Comparison of ENCODE assay signal across 1 cellular context in the genomic region with DNA sequence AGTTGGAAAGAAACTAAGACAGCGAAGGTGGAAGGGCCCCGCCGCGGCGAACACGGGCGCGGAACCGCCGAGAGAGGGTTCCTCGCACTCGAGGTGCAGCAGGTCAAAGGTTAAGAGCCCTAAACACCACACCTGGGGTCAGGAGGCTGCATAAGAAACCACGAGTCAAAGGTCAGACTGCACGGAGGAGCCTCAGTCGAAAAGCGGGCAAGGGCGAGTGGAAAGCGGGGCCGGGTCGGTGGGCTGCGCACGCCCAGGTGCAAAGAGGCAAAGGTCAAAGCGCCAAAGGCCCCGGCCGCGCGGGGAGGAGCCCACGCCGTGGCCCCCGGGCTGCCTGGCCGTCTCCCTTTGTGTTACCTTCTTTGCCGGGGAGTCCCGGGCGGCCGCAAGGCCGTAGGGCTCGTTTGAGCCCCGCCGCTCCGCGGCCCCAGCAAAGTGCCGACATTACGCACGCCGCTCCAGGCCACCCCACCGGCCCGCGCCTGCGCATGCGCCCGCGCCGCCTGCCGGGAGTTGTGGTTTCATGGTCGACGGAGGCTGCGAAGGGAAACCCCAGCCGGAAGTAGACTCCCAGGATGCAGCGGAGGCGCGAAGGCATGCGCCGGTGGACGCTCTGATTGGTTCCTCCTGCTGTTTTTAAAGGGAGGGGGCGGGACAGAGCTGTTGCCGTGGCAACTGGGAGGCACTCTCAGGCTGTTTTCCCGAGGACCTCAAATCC.
TF ChIP-seq lines count a peak whose summit lies in the region.

A gene (minus strand): TSS at position 470 of the 718 bp plus-strand sequence. CDS start 25 bp downstream, at position 445.

TF ChIP-seq in HepG2, 621 proteins besides CTCF, POLR2A, EP300 and RAD21 (continued from another document and continues in another):
- TF ChIP-seq AHR (CRISPR knock-in tag; IDR thresholded peaks at IDR 0.05): no peak
- TF ChIP-seq DPF2 (CRISPR knock-in tag; IDR thresholded peaks at IDR 0.05; ENCODE audit: borderline replicate concordance, low read depth): no peak
- peak; percentile 37; the same call in 1 of the 2 replicates for TF ChIP-seq KMT2B (CRISPR knock-in tag; IDR thresholded peaks at IDR 0.05)
- no peak for TF ChIP-seq MIER2 (CRISPR knock-in tag; IDR thresholded peaks at IDR 0.05)
- peak; percentile 93 for TF ChIP-seq ZNF143 (CRISPR knock-in tag; IDR thresholded peaks at IDR 0.05)
- peak; percentile 55; the same call in 1 of the 2 replicates for TF ChIP-seq FOXC1 (CRISPR knock-in tag; IDR thresholded peaks at IDR 0.05; ENCODE audit: borderline replicate concordance)
- TF ChIP-seq, protein P1, sequence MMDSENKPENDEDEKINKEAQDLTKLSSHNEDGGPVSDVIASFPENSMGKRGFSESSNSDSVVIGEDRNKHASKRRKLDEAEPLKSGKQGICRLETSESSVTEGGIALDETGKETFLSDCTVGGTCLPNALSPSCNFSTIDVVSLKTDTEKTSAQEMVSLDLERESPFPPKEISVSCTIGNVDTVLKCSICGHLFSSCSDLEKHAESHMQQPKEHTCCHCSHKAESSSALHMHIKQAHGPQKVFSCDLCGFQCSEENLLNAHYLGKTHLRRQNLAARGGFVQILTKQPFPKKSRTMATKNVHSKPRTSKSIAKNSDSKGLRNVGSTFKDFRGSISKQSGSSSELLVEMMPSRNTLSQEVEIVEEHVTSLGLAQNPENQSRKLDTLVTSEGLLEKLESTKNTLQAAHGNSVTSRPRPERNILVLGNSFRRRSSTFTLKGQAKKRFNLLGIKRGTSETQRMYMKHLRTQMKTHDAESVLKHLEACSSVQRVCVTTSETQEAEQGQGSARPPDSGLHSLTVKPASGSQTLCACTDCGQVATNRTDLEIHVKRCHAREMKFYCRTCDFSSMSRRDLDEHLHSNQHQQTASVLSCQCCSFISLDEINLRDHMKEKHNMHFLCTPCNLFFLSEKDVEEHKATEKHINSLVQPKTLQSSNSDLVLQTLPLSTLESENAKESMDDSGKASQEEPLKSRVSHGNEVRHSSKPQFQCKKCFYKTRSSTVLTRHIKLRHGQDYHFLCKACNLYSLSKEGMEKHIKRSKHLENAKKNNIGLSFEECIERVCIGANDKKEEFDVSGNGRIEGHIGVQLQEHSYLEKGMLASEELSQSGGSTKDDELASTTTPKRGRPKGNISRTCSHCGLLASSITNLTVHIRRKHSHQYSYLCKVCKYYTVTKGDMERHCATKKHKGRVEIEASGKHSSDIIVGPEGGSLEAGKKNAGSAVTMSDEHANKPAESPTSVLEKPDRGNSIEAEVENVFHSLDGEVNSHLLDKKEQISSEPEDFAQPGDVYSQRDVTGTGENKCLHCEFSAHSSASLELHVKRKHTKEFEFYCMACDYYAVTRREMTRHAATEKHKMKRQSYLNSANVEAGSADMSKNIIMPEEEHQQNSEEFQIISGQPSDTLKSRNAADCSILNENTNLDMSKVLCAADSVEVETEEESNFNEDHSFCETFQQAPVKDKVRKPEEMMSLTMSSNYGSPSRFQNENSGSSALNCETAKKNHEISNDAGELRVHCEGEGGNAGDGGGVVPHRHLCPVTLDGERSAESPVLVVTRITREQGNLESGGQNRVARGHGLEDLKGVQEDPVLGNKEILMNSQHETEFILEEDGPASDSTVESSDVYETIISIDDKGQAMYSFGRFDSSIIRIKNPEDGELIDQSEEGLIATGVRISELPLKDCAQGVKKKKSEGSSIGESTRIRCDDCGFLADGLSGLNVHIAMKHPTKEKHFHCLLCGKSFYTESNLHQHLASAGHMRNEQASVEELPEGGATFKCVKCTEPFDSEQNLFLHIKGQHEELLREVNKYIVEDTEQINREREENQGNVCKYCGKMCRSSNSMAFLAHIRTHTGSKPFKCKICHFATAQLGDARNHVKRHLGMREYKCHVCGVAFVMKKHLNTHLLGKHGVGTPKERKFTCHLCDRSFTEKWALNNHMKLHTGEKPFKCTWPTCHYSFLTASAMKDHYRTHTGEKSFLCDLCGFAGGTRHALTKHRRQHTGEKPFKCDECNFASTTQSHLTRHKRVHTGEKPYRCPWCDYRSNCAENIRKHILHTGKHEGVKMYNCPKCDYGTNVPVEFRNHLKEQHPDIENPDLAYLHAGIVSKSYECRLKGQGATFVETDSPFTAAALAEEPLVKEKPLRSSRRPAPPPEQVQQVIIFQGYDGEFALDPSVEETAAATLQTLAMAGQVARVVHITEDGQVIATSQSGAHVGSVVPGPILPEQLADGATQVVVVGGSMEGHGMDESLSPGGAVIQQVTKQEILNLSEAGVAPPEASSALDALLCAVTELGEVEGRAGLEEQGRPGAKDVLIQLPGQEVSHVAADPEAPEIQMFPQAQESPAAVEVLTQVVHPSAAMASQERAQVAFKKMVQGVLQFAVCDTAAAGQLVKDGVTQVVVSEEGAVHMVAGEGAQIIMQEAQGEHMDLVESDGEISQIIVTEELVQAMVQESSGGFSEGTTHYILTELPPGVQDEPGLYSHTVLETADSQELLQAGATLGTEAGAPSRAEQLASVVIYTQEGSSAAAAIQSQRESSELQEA (CRISPR knock-in tag; IDR thresholded peaks at IDR 0.05; ENCODE audit: not compliant biosample characterization): no peak
- TF ChIP-seq, protein P2, sequence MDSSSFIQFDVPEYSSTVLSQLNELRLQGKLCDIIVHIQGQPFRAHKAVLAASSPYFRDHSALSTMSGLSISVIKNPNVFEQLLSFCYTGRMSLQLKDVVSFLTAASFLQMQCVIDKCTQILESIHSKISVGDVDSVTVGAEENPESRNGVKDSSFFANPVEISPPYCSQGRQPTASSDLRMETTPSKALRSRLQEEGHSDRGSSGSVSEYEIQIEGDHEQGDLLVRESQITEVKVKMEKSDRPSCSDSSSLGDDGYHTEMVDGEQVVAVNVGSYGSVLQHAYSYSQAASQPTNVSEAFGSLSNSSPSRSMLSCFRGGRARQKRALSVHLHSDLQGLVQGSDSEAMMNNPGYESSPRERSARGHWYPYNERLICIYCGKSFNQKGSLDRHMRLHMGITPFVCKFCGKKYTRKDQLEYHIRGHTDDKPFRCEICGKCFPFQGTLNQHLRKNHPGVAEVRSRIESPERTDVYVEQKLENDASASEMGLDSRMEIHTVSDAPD (CRISPR knock-in tag; IDR thresholded peaks at IDR 0.05): no peak
- TF ChIP-seq, protein P3, sequence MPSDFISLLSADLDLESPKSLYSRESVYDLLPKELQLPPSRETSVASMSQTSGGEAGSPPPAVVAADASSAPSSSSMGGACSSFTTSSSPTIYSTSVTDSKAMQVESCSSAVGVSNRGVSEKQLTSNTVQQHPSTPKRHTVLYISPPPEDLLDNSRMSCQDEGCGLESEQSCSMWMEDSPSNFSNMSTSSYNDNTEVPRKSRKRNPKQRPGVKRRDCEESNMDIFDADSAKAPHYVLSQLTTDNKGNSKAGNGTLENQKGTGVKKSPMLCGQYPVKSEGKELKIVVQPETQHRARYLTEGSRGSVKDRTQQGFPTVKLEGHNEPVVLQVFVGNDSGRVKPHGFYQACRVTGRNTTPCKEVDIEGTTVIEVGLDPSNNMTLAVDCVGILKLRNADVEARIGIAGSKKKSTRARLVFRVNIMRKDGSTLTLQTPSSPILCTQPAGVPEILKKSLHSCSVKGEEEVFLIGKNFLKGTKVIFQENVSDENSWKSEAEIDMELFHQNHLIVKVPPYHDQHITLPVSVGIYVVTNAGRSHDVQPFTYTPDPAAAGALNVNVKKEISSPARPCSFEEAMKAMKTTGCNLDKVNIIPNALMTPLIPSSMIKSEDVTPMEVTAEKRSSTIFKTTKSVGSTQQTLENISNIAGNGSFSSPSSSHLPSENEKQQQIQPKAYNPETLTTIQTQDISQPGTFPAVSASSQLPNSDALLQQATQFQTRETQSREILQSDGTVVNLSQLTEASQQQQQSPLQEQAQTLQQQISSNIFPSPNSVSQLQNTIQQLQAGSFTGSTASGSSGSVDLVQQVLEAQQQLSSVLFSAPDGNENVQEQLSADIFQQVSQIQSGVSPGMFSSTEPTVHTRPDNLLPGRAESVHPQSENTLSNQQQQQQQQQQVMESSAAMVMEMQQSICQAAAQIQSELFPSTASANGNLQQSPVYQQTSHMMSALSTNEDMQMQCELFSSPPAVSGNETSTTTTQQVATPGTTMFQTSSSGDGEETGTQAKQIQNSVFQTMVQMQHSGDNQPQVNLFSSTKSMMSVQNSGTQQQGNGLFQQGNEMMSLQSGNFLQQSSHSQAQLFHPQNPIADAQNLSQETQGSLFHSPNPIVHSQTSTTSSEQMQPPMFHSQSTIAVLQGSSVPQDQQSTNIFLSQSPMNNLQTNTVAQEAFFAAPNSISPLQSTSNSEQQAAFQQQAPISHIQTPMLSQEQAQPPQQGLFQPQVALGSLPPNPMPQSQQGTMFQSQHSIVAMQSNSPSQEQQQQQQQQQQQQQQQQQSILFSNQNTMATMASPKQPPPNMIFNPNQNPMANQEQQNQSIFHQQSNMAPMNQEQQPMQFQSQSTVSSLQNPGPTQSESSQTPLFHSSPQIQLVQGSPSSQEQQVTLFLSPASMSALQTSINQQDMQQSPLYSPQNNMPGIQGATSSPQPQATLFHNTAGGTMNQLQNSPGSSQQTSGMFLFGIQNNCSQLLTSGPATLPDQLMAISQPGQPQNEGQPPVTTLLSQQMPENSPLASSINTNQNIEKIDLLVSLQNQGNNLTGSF (CRISPR knock-in tag; IDR thresholded peaks at IDR 0.05): no peak
- TF ChIP-seq, protein P4, sequence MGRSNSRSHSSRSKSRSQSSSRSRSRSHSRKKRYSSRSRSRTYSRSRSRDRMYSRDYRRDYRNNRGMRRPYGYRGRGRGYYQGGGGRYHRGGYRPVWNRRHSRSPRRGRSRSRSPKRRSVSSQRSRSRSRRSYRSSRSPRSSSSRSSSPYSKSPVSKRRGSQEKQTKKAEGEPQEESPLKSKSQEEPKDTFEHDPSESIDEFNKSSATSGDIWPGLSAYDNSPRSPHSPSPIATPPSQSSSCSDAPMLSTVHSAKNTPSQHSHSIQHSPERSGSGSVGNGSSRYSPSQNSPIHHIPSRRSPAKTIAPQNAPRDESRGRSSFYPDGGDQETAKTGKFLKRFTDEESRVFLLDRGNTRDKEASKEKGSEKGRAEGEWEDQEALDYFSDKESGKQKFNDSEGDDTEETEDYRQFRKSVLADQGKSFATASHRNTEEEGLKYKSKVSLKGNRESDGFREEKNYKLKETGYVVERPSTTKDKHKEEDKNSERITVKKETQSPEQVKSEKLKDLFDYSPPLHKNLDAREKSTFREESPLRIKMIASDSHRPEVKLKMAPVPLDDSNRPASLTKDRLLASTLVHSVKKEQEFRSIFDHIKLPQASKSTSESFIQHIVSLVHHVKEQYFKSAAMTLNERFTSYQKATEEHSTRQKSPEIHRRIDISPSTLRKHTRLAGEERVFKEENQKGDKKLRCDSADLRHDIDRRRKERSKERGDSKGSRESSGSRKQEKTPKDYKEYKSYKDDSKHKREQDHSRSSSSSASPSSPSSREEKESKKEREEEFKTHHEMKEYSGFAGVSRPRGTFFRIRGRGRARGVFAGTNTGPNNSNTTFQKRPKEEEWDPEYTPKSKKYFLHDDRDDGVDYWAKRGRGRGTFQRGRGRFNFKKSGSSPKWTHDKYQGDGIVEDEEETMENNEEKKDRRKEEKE (IDR thresholded peaks at IDR 0.05): no peak
- TF ChIP-seq, protein P5, sequence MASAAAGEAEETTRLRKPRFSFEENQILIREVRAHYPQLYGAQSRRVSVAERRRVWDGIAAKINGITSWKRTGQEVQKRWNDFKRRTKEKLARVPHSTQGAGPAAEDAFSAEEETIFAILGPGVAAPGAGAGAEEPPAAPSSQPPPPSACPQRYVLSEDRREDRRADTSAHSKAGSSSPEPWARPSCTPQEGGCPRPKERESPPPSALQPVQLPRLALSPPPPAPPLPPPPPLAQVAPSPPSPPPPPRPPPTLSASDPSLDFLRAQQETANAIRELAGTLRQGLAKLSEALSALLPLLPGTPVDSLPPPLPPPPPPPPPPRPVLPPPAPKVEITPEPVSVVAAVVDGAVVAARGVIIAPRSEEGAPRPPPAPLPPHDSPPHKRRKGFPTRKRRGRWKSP (CRISPR knock-in tag; IDR thresholded peaks at IDR 0.05): 0 out of 2 replicates have a peak, but pooled peaks have one; percentile 3
- no peak for TF ChIP-seq KMT2A (CRISPR knock-in tag; IDR thresholded peaks at IDR 0.05)
- TF ChIP-seq, protein P6, sequence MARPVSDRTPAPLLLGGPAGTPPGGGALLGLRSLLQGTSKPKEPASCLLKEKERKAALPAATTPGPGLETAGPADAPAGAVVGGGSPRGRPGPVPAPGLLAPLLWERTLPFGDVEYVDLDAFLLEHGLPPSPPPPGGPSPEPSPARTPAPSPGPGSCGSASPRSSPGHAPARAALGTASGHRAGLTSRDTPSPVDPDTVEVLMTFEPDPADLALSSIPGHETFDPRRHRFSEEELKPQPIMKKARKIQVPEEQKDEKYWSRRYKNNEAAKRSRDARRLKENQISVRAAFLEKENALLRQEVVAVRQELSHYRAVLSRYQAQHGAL (CRISPR knock-in tag; IDR thresholded peaks at IDR 0.05; ENCODE audit: not compliant biosample characterization): no peak
- TF ChIP-seq, protein P7, sequence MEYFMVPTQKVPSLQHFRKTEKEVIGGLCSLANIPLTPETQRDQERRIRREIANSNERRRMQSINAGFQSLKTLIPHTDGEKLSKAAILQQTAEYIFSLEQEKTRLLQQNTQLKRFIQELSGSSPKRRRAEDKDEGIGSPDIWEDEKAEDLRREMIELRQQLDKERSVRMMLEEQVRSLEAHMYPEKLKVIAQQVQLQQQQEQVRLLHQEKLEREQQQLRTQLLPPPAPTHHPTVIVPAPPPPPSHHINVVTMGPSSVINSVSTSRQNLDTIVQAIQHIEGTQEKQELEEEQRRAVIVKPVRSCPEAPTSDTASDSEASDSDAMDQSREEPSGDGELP (IDR thresholded peaks at IDR 0.05; ENCODE audit: borderline replicate concordance, low read depth): no peak
- TF ChIP-seq NBN (conservative IDR thresholded peaks at IDR 0.05): no peak
- peak; percentile 38; the same call in 1 of the 2 replicates for TF ChIP-seq NCOR1 (IDR thresholded peaks at IDR 0.05; ENCODE audit: borderline replicate concordance, low read length)
- no peak for TF ChIP-seq DR1 (CRISPR knock-in tag; IDR thresholded peaks at IDR 0.05)
- TF ChIP-seq ZBTB7A (CRISPR knock-in tag; IDR thresholded peaks at IDR 0.05): no peak
- peak; percentile 96 for TF ChIP-seq SP2 (CRISPR knock-in tag; IDR thresholded peaks at IDR 0.05)
- TF ChIP-seq, protein P8, sequence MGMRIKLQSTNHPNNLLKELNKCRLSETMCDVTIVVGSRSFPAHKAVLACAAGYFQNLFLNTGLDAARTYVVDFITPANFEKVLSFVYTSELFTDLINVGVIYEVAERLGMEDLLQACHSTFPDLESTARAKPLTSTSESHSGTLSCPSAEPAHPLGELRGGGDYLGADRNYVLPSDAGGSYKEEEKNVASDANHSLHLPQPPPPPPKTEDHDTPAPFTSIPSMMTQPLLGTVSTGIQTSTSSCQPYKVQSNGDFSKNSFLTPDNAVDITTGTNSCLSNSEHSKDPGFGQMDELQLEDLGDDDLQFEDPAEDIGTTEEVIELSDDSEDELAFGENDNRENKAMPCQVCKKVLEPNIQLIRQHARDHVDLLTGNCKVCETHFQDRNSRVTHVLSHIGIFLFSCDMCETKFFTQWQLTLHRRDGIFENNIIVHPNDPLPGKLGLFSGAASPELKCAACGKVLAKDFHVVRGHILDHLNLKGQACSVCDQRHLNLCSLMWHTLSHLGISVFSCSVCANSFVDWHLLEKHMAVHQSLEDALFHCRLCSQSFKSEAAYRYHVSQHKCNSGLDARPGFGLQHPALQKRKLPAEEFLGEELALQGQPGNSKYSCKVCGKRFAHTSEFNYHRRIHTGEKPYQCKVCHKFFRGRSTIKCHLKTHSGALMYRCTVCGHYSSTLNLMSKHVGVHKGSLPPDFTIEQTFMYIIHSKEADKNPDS (CRISPR knock-in tag; IDR thresholded peaks at IDR 0.05): no peak
